In genomic region chr17:15468142-15468541, GRCh38 we compare ENCODE assay signal across 18 cellular contexts.
"Had no signal": no experiment of that assay in that cellular context is flagged by ENCODE, and none has a peak within 500 bp of the region (broad histone marks: within the 10 kb centered on the region; RNA-seq: fewer than 3 reads in every experiment).

No MANE protein-coding gene starts in this region.

- DNase-seq: activated CD4-positive, alpha-beta memory T cell treated with anti-CD3 and anti-CD28 coated beads for 36 hours; activated CD4-positive, alpha-beta T cell treated with anti-CD3 and anti-CD28 coated beads for 48 hours; activated CD4-positive, CD25-positive, alpha-beta regulatory T cell; activated naive CD4-positive, alpha-beta T cell treated with Interleukin-2 at 50 U/mL for 16 hours; activated naive CD8-positive, alpha-beta T cell treated with anti-CD3 and anti-CD28 coated beads for 36 hours; activated T-cell treated with anti-CD3 and anti-CD28 coated beads, Interleukin-2, amount 50 U/mL, for 48 hours; amygdala; foreskin fibroblast; naive B cell; right lobe of liver; stimulated activated CD4-positive, alpha-beta T cell treated with anti-CD3 and anti-CD28 coated beads, Interleukin-15, amount 100 ng/mL, for 24 hours; stimulated activated naive B cell treated with anti-CD40 and anti-IgM and Interleukin-4, amounts not matched to agents 10 μg/mL and 1 μg/mL and 100 μg/mL, for 72 hours; testis had no signal

- H3K9me3 Mint-ChIP-seq: activated CD4-positive, alpha-beta memory T cell treated with anti-CD3 and anti-CD28 coated beads for 36 hours; activated naive CD8-positive, alpha-beta T cell treated with anti-CD3 and anti-CD28 coated beads for 36 hours; memory B cell; neural progenitor cell; stimulated activated naive B cell treated with anti-CD40 and anti-IgM and Interleukin-4, amounts not matched to agents 10 μg/mL and 1 μg/mL and 100 μg/mL, for 72 hours; T-helper 1 cell treated with Interleukin-12 subunit alpha and Interleukin-12 subunit beta and Interleukin-4 antibody, amounts not matched to agents 30 μg/mL and 1 μg/mL, for 36 hours; type B pancreatic cell had no signal

- H3K4me3 ChIP-seq: neural progenitor cell, right lobe of liver, smooth muscle cell, testis had no signal

- H3K4me1 ChIP-seq: right lobe of liver had no signal

- H3K27me3 ChIP-seq: neural progenitor cell, right lobe of liver, testis had no signal

- H3K36me3 ChIP-seq: neural progenitor cell, right lobe of liver had no signal

- H3K4me1 Mint-ChIP-seq: activated naive CD8-positive, alpha-beta T cell treated with anti-CD3 and anti-CD28 coated beads for 36 hours; memory B cell; naive B cell; stimulated activated naive B cell treated with anti-CD40 and anti-IgM and Interleukin-4, amounts not matched to agents 10 μg/mL and 1 μg/mL and 100 μg/mL, for 72 hours had no signal

- H3K9me3 ChIP-seq: right lobe of liver, testis had no signal

- ATAC-seq: right lobe of liver; stimulated activated naive B cell treated with anti-CD40 and anti-IgM and Interleukin-4, amounts not matched to agents 10 μg/mL and 1 μg/mL and 100 μg/mL, for 72 hours had no signal

- H3K27ac Mint-ChIP-seq: activated CD4-positive, alpha-beta memory T cell treated with anti-CD3 and anti-CD28 coated beads for 36 hours; activated naive CD8-positive, alpha-beta T cell treated with anti-CD3 and anti-CD28 coated beads for 36 hours; memory B cell; naive B cell; neural progenitor cell; stimulated activated naive B cell treated with anti-CD40 and anti-IgM and Interleukin-4, amounts not matched to agents 10 μg/mL and 1 μg/mL and 100 μg/mL, for 72 hours; T-helper 1 cell treated with Interleukin-12 subunit alpha and Interleukin-12 subunit beta and Interleukin-4 antibody, amounts not matched to agents 30 μg/mL and 1 μg/mL, for 36 hours; type B pancreatic cell had no signal

- H3K27me3 Mint-ChIP-seq: activated CD4-positive, alpha-beta memory T cell treated with anti-CD3 and anti-CD28 coated beads for 36 hours; activated naive CD8-positive, alpha-beta T cell treated with anti-CD3 and anti-CD28 coated beads for 36 hours; memory B cell; naive B cell; stimulated activated naive B cell treated with anti-CD40 and anti-IgM and Interleukin-4, amounts not matched to agents 10 μg/mL and 1 μg/mL and 100 μg/mL, for 72 hours; type B pancreatic cell had no signal

- H3K27ac ChIP-seq: neural progenitor cell, right lobe of liver, testis had no signal

- H3K4me3 Mint-ChIP-seq: activated CD4-positive, alpha-beta memory T cell treated with anti-CD3 and anti-CD28 coated beads for 36 hours; activated naive CD8-positive, alpha-beta T cell treated with anti-CD3 and anti-CD28 coated beads for 36 hours; memory B cell; naive B cell; neural progenitor cell; stimulated activated naive B cell treated with anti-CD40 and anti-IgM and Interleukin-4, amounts not matched to agents 10 μg/mL and 1 μg/mL and 100 μg/mL, for 72 hours; T-helper 1 cell treated with Interleukin-12 subunit alpha and Interleukin-12 subunit beta and Interleukin-4 antibody, amounts not matched to agents 30 μg/mL and 1 μg/mL, for 36 hours; type B pancreatic cell had no signal
